In the genomic region with DNA sequence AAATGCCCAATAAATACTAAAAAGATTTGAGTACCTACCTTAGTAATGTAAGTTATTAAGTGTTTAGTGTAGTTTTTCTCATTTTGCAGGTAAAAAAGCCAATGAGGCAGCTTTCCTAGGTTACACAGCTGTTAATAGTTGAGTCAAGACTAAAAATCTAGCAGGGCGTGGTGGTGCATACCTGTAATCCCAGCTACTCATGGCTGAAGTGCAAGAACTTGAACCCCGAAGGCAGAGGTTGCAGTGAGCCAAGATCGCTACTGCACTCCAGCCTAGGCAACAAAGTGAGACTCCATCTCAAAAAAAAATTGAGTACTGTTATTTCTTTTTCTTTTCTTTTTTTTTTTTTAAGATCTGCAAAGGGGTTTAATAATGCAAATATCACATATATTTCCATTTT, we compare ENCODE assay signal across 24 cellular contexts. TPM values are rescaled to one million over a fixed set of nuclear protein-coding genes. Genes with fewer than 3 reads are reported as not detected.
DNase-seq lines count a peak whose midpoint lies in the region; ATAC-seq, FAIRE-seq and TF ChIP-seq lines count a peak whose summit lies in the region.
"Had no signal": no experiment of that assay in that cellular context is flagged by ENCODE, and none has a peak within 500 bp of the region (broad histone marks: within the 10 kb centered on the region; RNA-seq: fewer than 3 reads in every experiment).

No MANE protein-coding gene starts in this region.

- no peaks in the 10 kb centered on the region for H3K27me3 ChIP-seq in DOHH2 (ENCODE audit: control insufficient read depth, low read length)
- no peaks in the 10 kb centered on the region for H3K27me3 ChIP-seq in left lung
- H3K27me3 ChIP-seq: BE2C, cardiac muscle cell, gastrocnemius medialis, SJCRH30, spleen had no signal

- peaks cover 87% of the 10 kb centered on the region for H4K20me1 ChIP-seq in DOHH2 (ENCODE audit: control insufficient read depth, insufficient read depth, low read depth, low read length)

- TF ChIP-seq CTCF in DOHH2 (IDR thresholded peaks at IDR 0.05; ENCODE audit: low read depth, low read length, poor library complexity, severe bottlenecking) (no peak), left lung (IDR thresholded peaks at IDR 0.05) (no peak), GM20000 (IDR thresholded peaks at IDR 0.05; ENCODE audit: extremely low read depth, missing control alignments) (no peak), D721Med (IDR thresholded peaks at IDR 0.05; ENCODE audit: insufficient read depth, missing control alignments) (no peak)

- FAIRE-seq in D721Med (lab: Jason Lieb, UNC), result no peak

- H3K27ac ChIP-seq in DOHH2 (ENCODE audit: low read depth, low read length) (no peak overlapping the region), left lung (no peak overlapping the region)
- H3K27ac ChIP-seq: gastrocnemius medialis, SJCRH30, spleen had no signal

- H3K4me2 ChIP-seq in DOHH2 (ENCODE audit: low read length), result peak overlapping the region; percentile 38

- peaks cover 100% of the 10 kb centered on the region for H3K79me2 ChIP-seq in DOHH2 (ENCODE audit: control insufficient read depth, low read length)

- no peaks in the 10 kb centered on the region for H3K9me2 ChIP-seq in DOHH2 (replicated peaks; ENCODE audit: control insufficient read depth, low read length)

- peaks cover 88% of the 10 kb centered on the region for H3K4me1 Mint-ChIP-seq in activated CD4-positive, alpha-beta T cell treated with anti-CD3 and anti-CD28 coated beads for 36 hours
- H3K4me1 Mint-ChIP-seq in activated CD4-positive, alpha-beta T cell treated with anti-CD3 and anti-CD28 coated beads, Interleukin-2, amount 10 ng/mL, durations not matched to agents 24 days and 14 days, result peaks cover 71% of the 10 kb centered on the region
- peaks cover 71% of the 10 kb centered on the region for H3K4me1 Mint-ChIP-seq in activated T-helper 17 cell treated with anti-CD3 and anti-CD28 coated beads, Interleukin-2, amount 50 U/mL, for 72 hours

- H3K9me3 ChIP-seq in DOHH2 (ENCODE audit: control insufficient read depth, insufficient read depth, low read length) (no peaks in the 10 kb centered on the region), left lung (no peaks in the 10 kb centered on the region)
- H3K9me3 ChIP-seq: BE2C, gastrocnemius medialis, SJCRH30, spleen had no signal

- POLR2A ChIA-PET in activated CD4-positive, alpha-beta T cell treated with anti-CD3 and anti-CD28 coated beads for 36 hours (lab: Charles Lee), result interaction anchor here (0.7 kb wide), 1 partner anchor 11 kb away, joined by 5 read pairs; no protein-coding TSS in a partner anchor

- H3K36me3 ChIP-seq in DOHH2 (ENCODE audit: control insufficient read depth, low read length), result peaks cover 100% of the 10 kb centered on the region
- peaks cover 0 to 11% of the 10 kb centered on the region in 2 donors for H3K36me3 ChIP-seq in left lung
- H3K36me3 ChIP-seq: gastrocnemius medialis had no signal

- intact Hi-C loops in activated CD4-positive, alpha-beta T cell treated with anti-CD3 and anti-CD28 coated beads for 36 hours (cut with DNase I, micrococcal nuclease), result loop anchor here (10.0 kb wide), 2 partner anchors 355 to 1025 kb away; a partner anchor contains a TSS
- intact Hi-C loops in activated CD4-positive, alpha-beta T cell treated with anti-CD3 and anti-CD28 coated beads, Interleukin-2, amount 10 ng/mL, durations not matched to agents 24 days and 14 days (cut with micrococcal nuclease), result loop anchor here (10.0 kb wide), 2 partner anchors 155 to 235 kb away; a partner anchor contains a TSS
- intact Hi-C loops in left lung (cut with DNase I), result no loop called here

- peaks cover 61% of the 10 kb centered on the region for H3K36me3 Mint-ChIP-seq in activated CD4-positive, alpha-beta T cell treated with anti-CD3 and anti-CD28 coated beads for 36 hours (ENCODE audit: low read depth)
- peaks cover 64% of the 10 kb centered on the region for H3K36me3 Mint-ChIP-seq in activated CD4-positive, alpha-beta T cell treated with anti-CD3 and anti-CD28 coated beads, Interleukin-2, amount 10 ng/mL, durations not matched to agents 24 days and 14 days (ENCODE audit: low read depth)
- peaks cover 100% of the 10 kb centered on the region for H3K36me3 Mint-ChIP-seq in activated T-helper 17 cell treated with anti-CD3 and anti-CD28 coated beads, Interleukin-2, amount 50 U/mL, for 72 hours (ENCODE audit: low read depth)

- H3F3A ChIP-seq in DOHH2 (ENCODE audit: control insufficient read depth, insufficient read depth), result peaks cover 18% of the 10 kb centered on the region

- H3K27me3 Mint-ChIP-seq in activated CD4-positive, alpha-beta T cell treated with anti-CD3 and anti-CD28 coated beads for 36 hours, result no peaks in the 10 kb centered on the region
- no peaks in the 10 kb centered on the region for H3K27me3 Mint-ChIP-seq in activated CD4-positive, alpha-beta T cell treated with anti-CD3 and anti-CD28 coated beads, Interleukin-2, amount 10 ng/mL, durations not matched to agents 24 days and 14 days
- H3K27me3 Mint-ChIP-seq in activated T-helper 17 cell treated with anti-CD3 and anti-CD28 coated beads, Interleukin-2, amount 50 U/mL, for 72 hours, result no peaks in the 10 kb centered on the region
- H3K27me3 Mint-ChIP-seq: T-helper 17 cell had no signal

- H3K4me3 ChIP-seq in DOHH2 (ENCODE audit: low read length), result no peak overlapping the region
- H3K4me3 ChIP-seq in left lung, result no peak overlapping the region
- H3K4me3 ChIP-seq: cardiac muscle cell, gastrocnemius medialis, SJCRH30, spleen had no signal

- no peak for ATAC-seq in activated CD4-positive, alpha-beta T cell treated with anti-CD3 and anti-CD28 coated beads for 36 hours
- ATAC-seq in activated T-helper 17 cell treated with anti-CD3 and anti-CD28 coated beads, Interleukin-2, amount 50 U/mL, for 72 hours (replicated peaks), result no peak
- ATAC-seq in left lung (peak; percentile 28), GM18907 (IDR thresholded peaks at IDR 0.05; ENCODE audit: unreplicated experiment) (no peak)
- ATAC-seq: gastrocnemius medialis, T-helper 17 cell had no signal

- no peaks in the 10 kb centered on the region for H3K9me3 Mint-ChIP-seq in activated CD4-positive, alpha-beta T cell treated with anti-CD3 and anti-CD28 coated beads for 36 hours (ENCODE audit: low read depth)
- no peaks in the 10 kb centered on the region for H3K9me3 Mint-ChIP-seq in activated CD4-positive, alpha-beta T cell treated with anti-CD3 and anti-CD28 coated beads, Interleukin-2, amount 10 ng/mL, durations not matched to agents 24 days and 14 days
- H3K9me3 Mint-ChIP-seq in activated T-helper 17 cell treated with anti-CD3 and anti-CD28 coated beads, Interleukin-2, amount 50 U/mL, for 72 hours, result no peaks in the 10 kb centered on the region

- CTCF ChIA-PET in activated CD4-positive, alpha-beta T cell treated with anti-CD3 and anti-CD28 coated beads for 36 hours (lab: Charles Lee), result interaction anchor here (1.0 to 1.4 kb wide), 4 partner anchors 8 to 11 kb away, joined by 3 to 6 read pairs (median 4); a partner anchor contains a TSS

- H3K4me1 ChIP-seq in DOHH2 (ENCODE audit: control insufficient read depth, low read length) (peaks cover 52% of the 10 kb centered on the region), left lung (peaks cover 40 to 92% of the 10 kb centered on the region in 2 donors)
- H3K4me1 ChIP-seq: BE2C had no signal

- peak overlapping the region; percentile 38 for H3K27ac Mint-ChIP-seq in activated CD4-positive, alpha-beta T cell treated with anti-CD3 and anti-CD28 coated beads for 36 hours
- H3K27ac Mint-ChIP-seq in activated CD4-positive, alpha-beta T cell treated with anti-CD3 and anti-CD28 coated beads, Interleukin-2, amount 10 ng/mL, durations not matched to agents 24 days and 14 days, result no peak overlapping the region
- peak overlapping the region; percentile 68 for H3K27ac Mint-ChIP-seq in activated T-helper 17 cell treated with anti-CD3 and anti-CD28 coated beads, Interleukin-2, amount 50 U/mL, for 72 hours
- H3K27ac Mint-ChIP-seq: T-helper 17 cell had no signal

- no peak for DNase-seq in activated CD4-positive, alpha-beta T cell treated with anti-CD3 and anti-CD28 coated beads for 36 hours
- no peak for DNase-seq in activated CD4-positive, alpha-beta T cell treated with anti-CD3 and anti-CD28 coated beads, Interleukin-2, amount 10 ng/mL, durations not matched to agents 24 days and 14 days
- DNase-seq in left lung (no peak), GM20000 (ENCODE audit: low spot score) (no peak), D721Med (ENCODE audit: insufficient read length, low spot score) (no peak)
- DNase-seq: activated CD4-positive, alpha-beta T cell treated with anti-CD3 and anti-CD28 coated beads, Interleukin-2, amount 50 U/mL, for 4 hours; amniotic stem cell; BE2C; erythroblast; gastrocnemius medialis; GDM1; islet precursor cell; NCI-H2171 treated with DMSO at 0.1 percent for 48 hours; PC-3; SJCRH30; spleen; stimulated activated CD4-positive, alpha-beta T cell treated with anti-CD3 and anti-CD28 coated beads, Interleukin-4, amount 100 ng/mL, for 24 hours; T-helper 17 cell had no signal

- H3K4me3 Mint-ChIP-seq in activated CD4-positive, alpha-beta T cell treated with anti-CD3 and anti-CD28 coated beads for 36 hours, result peak overlapping the region; percentile 8
- no peak overlapping the region for H3K4me3 Mint-ChIP-seq in activated CD4-positive, alpha-beta T cell treated with anti-CD3 and anti-CD28 coated beads, Interleukin-2, amount 10 ng/mL, durations not matched to agents 24 days and 14 days
- peak overlapping the region; percentile 89 for H3K4me3 Mint-ChIP-seq in activated T-helper 17 cell treated with anti-CD3 and anti-CD28 coated beads, Interleukin-2, amount 50 U/mL, for 72 hours
- H3K4me3 Mint-ChIP-seq: T-helper 17 cell had no signal

RNA-seq across cellular contexts. Expression of a gene that starts 7.7 kb away (rescaled TPM):
- total RNA-seq in activated CD4-positive, alpha-beta T cell treated with anti-CD3 and anti-CD28 coated beads for 36 hours, result 1,000 to 10,000 TPM; 1,224 to 1,435 TPM
- 861 and 867 TPM in 2 replicates for total RNA-seq in activated CD4-positive, alpha-beta T cell treated with anti-CD3 and anti-CD28 coated beads, Interleukin-2, amount 10 ng/mL, durations not matched to agents 24 days and 14 days
- total RNA-seq in activated T-helper 17 cell treated with anti-CD3 and anti-CD28 coated beads, Interleukin-2, amount 50 U/mL, for 72 hours, result 100 to 1,000 TPM; 501 to 981 TPM
- total RNA-seq in left lung, result 100 to 1,000 TPM; 552 to 685 TPM

RNA-seq across cellular contexts. Expression of a gene that starts 31.7 kb away (rescaled TPM):
- 100 to 1,000 TPM; 111 to 114 TPM for total RNA-seq in activated CD4-positive, alpha-beta T cell treated with anti-CD3 and anti-CD28 coated beads for 36 hours
- 88.4 and 92.9 TPM in 2 replicates for total RNA-seq in activated CD4-positive, alpha-beta T cell treated with anti-CD3 and anti-CD28 coated beads, Interleukin-2, amount 10 ng/mL, durations not matched to agents 24 days and 14 days
- total RNA-seq in activated T-helper 17 cell treated with anti-CD3 and anti-CD28 coated beads, Interleukin-2, amount 50 U/mL, for 72 hours, result 100 to 1,000 TPM in 1 of 2 donors, 10 to 100 TPM in 1; 58.3 to 101 TPM
- total RNA-seq in left lung, result 10 to 100 TPM; 26.6 to 30.5 TPM

RNA-seq across cellular contexts. Expression of a gene that starts 50.1 kb away (rescaled TPM):
- not detected for total RNA-seq in activated CD4-positive, alpha-beta T cell treated with anti-CD3 and anti-CD28 coated beads for 36 hours
- total RNA-seq in activated CD4-positive, alpha-beta T cell treated with anti-CD3 and anti-CD28 coated beads, Interleukin-2, amount 10 ng/mL, durations not matched to agents 24 days and 14 days, result not detected in 2 replicates
- not detected for total RNA-seq in activated T-helper 17 cell treated with anti-CD3 and anti-CD28 coated beads, Interleukin-2, amount 50 U/mL, for 72 hours
- total RNA-seq in left lung, result not detected
- total RNA-seq: dermis microvascular lymphatic vessel endothelial cell, lung microvascular endothelial cell, PC-3, T-helper 17 cell had no signal

Comparison
In these comparisons a context has a peak if more than half of its experiments do, and no peak if none do; other contexts are left out.
1. intact Hi-C loops: an anchor here in activated CD4-positive, alpha-beta T cell treated with anti-CD3 and anti-CD28 coated beads for 36 hours (10.0 kb wide) and activated CD4-positive, alpha-beta T cell treated with anti-CD3 and anti-CD28 coated beads, Interleukin-2, amount 10 ng/mL, durations not matched to agents 24 days and 14 days (10.0 kb wide); none called in left lung.